23 cellular contexts compared by ENCODE assay signal in genomic region chr13:82747331-82747730, GRCh38.
DNase-seq lines count a peak whose midpoint lies in the region; FAIRE-seq and TF ChIP-seq lines count a peak whose summit lies in the region.
"Had no signal": no experiment of that assay in that cellular context is flagged by ENCODE, and none has a peak within 500 bp of the region (broad histone marks: within the 10 kb centered on the region; RNA-seq: fewer than 3 reads in every experiment).

No MANE protein-coding gene starts in this region.

- FAIRE-seq in H54 (lab: Jason Lieb, UNC) (peak; percentile 74), D721Med (lab: Jason Lieb, UNC) (no peak)
- FAIRE-seq: urothelium cell line had no signal

- intact Hi-C loops in activated CD4-positive, alpha-beta memory T cell treated with anti-CD3 and anti-CD28 coated beads for 36 hours (cut with micrococcal nuclease): no loop called here

- no peaks in the 10 kb centered on the region for H3K9me2 ChIP-seq in SK-N-SH

- TF ChIP-seq CTCF in SK-N-SH (IDR thresholded peaks at IDR 0.05) (no peak), fibroblast of the aortic adventitia (IDR thresholded peaks at IDR 0.05; ENCODE audit: insufficient read depth, low read length) (no peak), coronary artery (IDR thresholded peaks at IDR 0.05) (no peak), GM10248 (IDR thresholded peaks at IDR 0.05; ENCODE audit: control extremely low read depth, extremely low read depth, low read depth, missing control alignments) (no peak), D721Med (IDR thresholded peaks at IDR 0.05; ENCODE audit: insufficient read depth, missing control alignments) (no peak)

- POLR2A ChIA-PET in SK-N-SH (lab: Yijun Ruan, JAX): no interaction called here
- POLR2A ChIA-PET in GM10248 (lab: Yijun Ruan, JAX): no interaction called here
- POLR2A ChIA-PET in activated CD4-positive, alpha-beta memory T cell treated with anti-CD3 and anti-CD28 coated beads for 36 hours (lab: Charles Lee): no interaction called here

- TF ChIP-seq RAD21 in SK-N-SH (IDR thresholded peaks at IDR 0.05; ENCODE audit: low read length): no peak

- H3K4me3 Mint-ChIP-seq in activated CD4-positive, alpha-beta memory T cell treated with anti-CD3 and anti-CD28 coated beads for 36 hours: no peak overlapping the region
- H3K4me3 Mint-ChIP-seq: activated CD4-positive, alpha-beta memory T cell treated with anti-CD3 and anti-CD28 coated beads, Interleukin-2, amount 10 ng/mL, durations not matched to agents 7 days and 5 days; activated naive CD8-positive, alpha-beta T cell treated with anti-CD3 and anti-CD28 coated beads, Interleukin-2, amount 50 U/mL, for 24 hours; brain; effector memory CD8-positive, alpha-beta T cell; IgD-negative memory B cell had no signal

- no peaks in the 10 kb centered on the region for H3F3A ChIP-seq in SK-N-SH (replicated peaks; ENCODE audit: insufficient read depth)

- H3K9me3 Mint-ChIP-seq in activated CD4-positive, alpha-beta memory T cell treated with anti-CD3 and anti-CD28 coated beads for 36 hours: no peaks in the 10 kb centered on the region
- H3K9me3 Mint-ChIP-seq: activated CD4-positive, alpha-beta memory T cell treated with anti-CD3 and anti-CD28 coated beads, Interleukin-2, amount 10 ng/mL, durations not matched to agents 7 days and 5 days; activated naive CD8-positive, alpha-beta T cell treated with anti-CD3 and anti-CD28 coated beads, Interleukin-2, amount 50 U/mL, for 24 hours; effector memory CD8-positive, alpha-beta T cell had no signal

- no peaks in the 10 kb centered on the region for H3K36me3 ChIP-seq in SK-N-SH (replicated peaks in 1 of 2; ENCODE audit: control insufficient read depth in 1 of 2, insufficient read depth in 2 of 2, low read length in 1 of 2)

- CTCF ChIA-PET in SK-N-SH (lab: Yijun Ruan, JAX): interaction anchor here (1.0 kb wide), 1 partner anchor 11 kb away, joined by 3 read pairs; no protein-coding TSS in a partner anchor
- CTCF ChIA-PET in GM10248 (lab: Yijun Ruan, JAX): no interaction called here
- CTCF ChIA-PET in activated CD4-positive, alpha-beta memory T cell treated with anti-CD3 and anti-CD28 coated beads for 36 hours (lab: Charles Lee): no interaction called here

- H3K4me2 ChIP-seq in SK-N-SH: 0 out of 2 replicates have a peak overlapping the region, but pooled peaks have one; percentile 23

- H3K4me1 ChIP-seq in SK-N-SH (ENCODE audit: control insufficient read depth in 1 of 2, insufficient read depth in 2 of 2, low read depth in 1 of 2, low read length in 1 of 2): peaks cover 0 to 6% of the 10 kb centered on the region in 2 experiments; a peak in 2 of 4 replicates

- H4K20me1 ChIP-seq in SK-N-SH (ENCODE audit: insufficient read depth): no peaks in the 10 kb centered on the region

- WGBS in SK-N-SH (ENCODE audit: low lambda C conversion rate): 12% methylated on average over 2 of the region's 2 CpGs

- H3K27ac Mint-ChIP-seq in activated CD4-positive, alpha-beta memory T cell treated with anti-CD3 and anti-CD28 coated beads for 36 hours: no peak overlapping the region
- H3K27ac Mint-ChIP-seq: activated CD4-positive, alpha-beta memory T cell treated with anti-CD3 and anti-CD28 coated beads, Interleukin-2, amount 10 ng/mL, durations not matched to agents 7 days and 5 days; activated naive CD8-positive, alpha-beta T cell treated with anti-CD3 and anti-CD28 coated beads, Interleukin-2, amount 50 U/mL, for 24 hours; brain; effector memory CD8-positive, alpha-beta T cell; IgD-negative memory B cell had no signal

- H2AFZ ChIP-seq in SK-N-SH (ENCODE audit: low read depth): no peak overlapping the region

- H3K4me3 ChIP-seq in SK-N-SH (ENCODE audit: low read depth in 2 of 2, low read length in 1 of 2) (no peak overlapping the region), fibroblast of the aortic adventitia (ENCODE audit: low read depth, low read length) (no peak overlapping the region), coronary artery (no peak overlapping the region)

- no peaks in the 10 kb centered on the region for H3K27me3 ChIP-seq in SK-N-SH (ENCODE audit: insufficient read depth)

- H3K27me3 Mint-ChIP-seq in activated CD4-positive, alpha-beta memory T cell treated with anti-CD3 and anti-CD28 coated beads for 36 hours: no peaks in the 10 kb centered on the region
- H3K27me3 Mint-ChIP-seq: activated CD4-positive, alpha-beta memory T cell treated with anti-CD3 and anti-CD28 coated beads, Interleukin-2, amount 10 ng/mL, durations not matched to agents 7 days and 5 days; activated naive CD8-positive, alpha-beta T cell treated with anti-CD3 and anti-CD28 coated beads, Interleukin-2, amount 50 U/mL, for 24 hours; brain; effector memory CD8-positive, alpha-beta T cell; IgD-negative memory B cell had no signal

- H3K27ac ChIP-seq in SK-N-SH (ENCODE audit: low read depth in 2 of 2, low read length in 1 of 2) (peak overlapping the region in 1 of 2 experiments; percentile 55; a peak in 1 of 4 replicates), coronary artery (no peak overlapping the region)
- H3K27ac ChIP-seq: HL-60 had no signal

- H3K9me3 ChIP-seq in SK-N-SH: no peaks in the 10 kb centered on the region

- no peak for TF ChIP-seq EP300 in SK-N-SH (IDR thresholded peaks at IDR 0.05; ENCODE audit: borderline replicate concordance in 1 of 2, low read depth in 1 of 2, low read length in 1 of 2)

- no peak for DNase-seq in H54 (ENCODE audit: insufficient read length, low spot score)
- DNase-seq in SK-N-SH: no peak
- DNase-seq in fibroblast of the aortic adventitia (ENCODE audit: low read depth): peak; percentile 20
- peak; percentile 39 for DNase-seq in renal cortical epithelial cell (ENCODE audit: low read depth)
- DNase-seq in coronary artery (ENCODE audit: low spot score): no peak
- no peak for DNase-seq in GM10248 (ENCODE audit: extremely low spot score)
- DNase-seq in D721Med (ENCODE audit: insufficient read length, low spot score): no peak
- no peak for DNase-seq in activated CD4-positive, alpha-beta memory T cell treated with anti-CD3 and anti-CD28 coated beads for 36 hours
- DNase-seq: activated CD4-positive, alpha-beta memory T cell treated with anti-CD3 and anti-CD28 coated beads, Interleukin-2, amount 10 ng/mL, durations not matched to agents 7 days and 5 days; activated CD4-positive, CD25-positive, alpha-beta regulatory T cell; activated effector memory CD4-positive, alpha-beta T cell treated with anti-CD3 and anti-CD28 coated beads, Interleukin-2, amount 50 U/mL, for 16 hours; activated naive CD8-positive, alpha-beta T cell treated with anti-CD3 and anti-CD28 coated beads, Interleukin-2, amount 50 U/mL, for 24 hours; DMS79; effector memory CD8-positive, alpha-beta T cell; NCI-H2081; NCI-H226; NCI-H82; stimulated activated CD4-positive, alpha-beta T cell treated with anti-CD3 and anti-CD28 coated beads, Interleukin-4, amount 100 ng/mL, for 1 hour; stimulated activated naive CD4-positive, alpha-beta T cell had no signal

- H3K36me3 Mint-ChIP-seq in activated CD4-positive, alpha-beta memory T cell treated with anti-CD3 and anti-CD28 coated beads for 36 hours: no peaks in the 10 kb centered on the region
- H3K36me3 Mint-ChIP-seq: brain, IgD-negative memory B cell had no signal

- H3K4me1 Mint-ChIP-seq in activated CD4-positive, alpha-beta memory T cell treated with anti-CD3 and anti-CD28 coated beads for 36 hours (ENCODE audit: low read depth): no peaks in the 10 kb centered on the region
- H3K4me1 Mint-ChIP-seq: activated CD4-positive, alpha-beta memory T cell treated with anti-CD3 and anti-CD28 coated beads, Interleukin-2, amount 10 ng/mL, durations not matched to agents 7 days and 5 days; activated naive CD8-positive, alpha-beta T cell treated with anti-CD3 and anti-CD28 coated beads, Interleukin-2, amount 50 U/mL, for 24 hours; IgD-negative memory B cell had no signal

- no peaks in the 10 kb centered on the region for H3K79me2 ChIP-seq in SK-N-SH (ENCODE audit: insufficient read depth)

- TF ChIP-seq POLR2A in H54 (IDR thresholded peaks at IDR 0.05; ENCODE audit: low read depth, low read length): no peak

- H3K9ac ChIP-seq in SK-N-SH: no peak overlapping the region

TF ChIP-seq in SK-N-SH, 30 proteins besides CTCF, POLR2A, EP300 and RAD21:
- TF ChIP-seq NRF1 (IDR thresholded peaks at IDR 0.05; ENCODE audit: low read depth, low read length) (no peak), EZH2phosphoT487 (IDR thresholded peaks at IDR 0.05; ENCODE audit: borderline replicate concordance, low read depth) (no peak), MEF2A (IDR thresholded peaks at IDR 0.05; ENCODE audit: borderline replicate concordance, low read depth) (no peak), PBX3 (IDR thresholded peaks at IDR 0.05) (no peak), SMC3 (IDR thresholded peaks at IDR 0.05; ENCODE audit: low read depth, low read length) (no peak), USF1 (IDR thresholded peaks at IDR 0.05; ENCODE audit: borderline replicate concordance, low read depth) (no peak), MAX (IDR thresholded peaks at IDR 0.05; ENCODE audit: low read depth) (no peak), MXI1 (IDR thresholded peaks at IDR 0.05; ENCODE audit: low read depth, low read length) (no peak), RFX5 (IDR thresholded peaks at IDR 0.05; ENCODE audit: low read length) (no peak), NFIC (IDR thresholded peaks at IDR 0.05; ENCODE audit: borderline replicate concordance) (no peak)

Comparison
In these comparisons a context has a peak if more than half of its experiments do, and no peak if none do; other contexts are left out.
1. DNase-seq: peak in fibroblast of the aortic adventitia (single experiment) and renal cortical epithelial cell (single experiment); none in H54 (single experiment), SK-N-SH (single experiment), coronary artery (single experiment), GM10248 (single experiment), D721Med (single experiment) and activated CD4-positive, alpha-beta memory T cell treated with anti-CD3 and anti-CD28 coated beads for 36 hours (single experiment).